ENCODE assay signal across 1 cellular context in the genomic region with DNA sequence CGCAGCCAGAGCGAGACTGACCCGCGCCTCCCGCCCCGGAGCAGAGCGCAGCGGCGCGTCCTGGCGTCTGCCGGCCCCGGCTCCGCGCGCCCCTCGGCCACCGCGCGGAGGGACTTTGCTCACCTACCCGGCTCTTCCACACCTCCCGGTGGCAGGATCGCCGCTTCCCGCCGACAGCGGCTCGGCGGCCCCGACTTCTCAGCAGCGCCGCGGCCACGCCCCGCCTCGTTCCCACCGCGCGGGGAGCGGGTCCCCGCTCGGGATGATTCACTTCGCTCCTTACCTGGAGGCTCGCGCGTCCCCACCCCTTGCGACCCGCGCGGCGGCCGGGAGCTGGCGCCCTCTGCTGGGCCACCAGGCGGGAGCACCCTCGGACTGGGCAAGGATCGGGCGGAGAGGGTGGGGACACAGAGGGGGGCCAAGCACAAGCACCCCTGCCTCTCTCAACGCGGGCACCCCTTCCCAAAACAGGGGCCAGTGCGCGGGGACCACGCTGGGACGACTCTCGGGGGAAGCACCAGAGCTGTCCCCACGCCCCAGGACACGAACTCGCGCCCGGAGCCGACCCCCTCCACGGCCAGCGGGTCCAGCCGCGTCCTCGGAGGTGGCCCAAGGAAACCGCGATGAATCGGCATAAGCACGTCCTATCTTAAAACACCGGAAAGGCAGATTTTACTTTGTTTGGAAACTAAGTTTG.
TF ChIP-seq lines count a peak whose summit lies in the region.

No MANE protein-coding gene starts in this region.

TF ChIP-seq in WTC11, 78 proteins besides CTCF, POLR2A, EP300 and RAD21 (continued from another document):
- TF ChIP-seq, protein P1, sequence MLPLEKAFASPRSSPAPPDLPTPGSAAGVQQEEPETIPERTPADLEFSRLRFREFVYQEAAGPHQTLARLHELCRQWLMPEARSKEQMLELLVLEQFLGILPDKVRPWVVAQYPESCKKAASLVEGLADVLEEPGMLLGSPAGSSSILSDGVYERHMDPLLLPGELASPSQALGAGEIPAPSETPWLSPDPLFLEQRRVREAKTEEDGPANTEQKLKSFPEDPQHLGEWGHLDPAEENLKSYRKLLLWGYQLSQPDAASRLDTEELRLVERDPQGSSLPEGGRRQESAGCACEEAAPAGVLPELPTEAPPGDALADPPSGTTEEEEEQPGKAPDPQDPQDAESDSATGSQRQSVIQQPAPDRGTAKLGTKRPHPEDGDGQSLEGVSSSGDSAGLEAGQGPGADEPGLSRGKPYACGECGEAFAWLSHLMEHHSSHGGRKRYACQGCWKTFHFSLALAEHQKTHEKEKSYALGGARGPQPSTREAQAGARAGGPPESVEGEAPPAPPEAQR (CRISPR knock-in tag; IDR thresholded peaks at IDR 0.05), result no peak
- no peak for TF ChIP-seq ZBTB21 (CRISPR knock-in tag; IDR thresholded peaks at IDR 0.05; ENCODE audit: borderline replicate concordance)
- TF ChIP-seq, protein P2, sequence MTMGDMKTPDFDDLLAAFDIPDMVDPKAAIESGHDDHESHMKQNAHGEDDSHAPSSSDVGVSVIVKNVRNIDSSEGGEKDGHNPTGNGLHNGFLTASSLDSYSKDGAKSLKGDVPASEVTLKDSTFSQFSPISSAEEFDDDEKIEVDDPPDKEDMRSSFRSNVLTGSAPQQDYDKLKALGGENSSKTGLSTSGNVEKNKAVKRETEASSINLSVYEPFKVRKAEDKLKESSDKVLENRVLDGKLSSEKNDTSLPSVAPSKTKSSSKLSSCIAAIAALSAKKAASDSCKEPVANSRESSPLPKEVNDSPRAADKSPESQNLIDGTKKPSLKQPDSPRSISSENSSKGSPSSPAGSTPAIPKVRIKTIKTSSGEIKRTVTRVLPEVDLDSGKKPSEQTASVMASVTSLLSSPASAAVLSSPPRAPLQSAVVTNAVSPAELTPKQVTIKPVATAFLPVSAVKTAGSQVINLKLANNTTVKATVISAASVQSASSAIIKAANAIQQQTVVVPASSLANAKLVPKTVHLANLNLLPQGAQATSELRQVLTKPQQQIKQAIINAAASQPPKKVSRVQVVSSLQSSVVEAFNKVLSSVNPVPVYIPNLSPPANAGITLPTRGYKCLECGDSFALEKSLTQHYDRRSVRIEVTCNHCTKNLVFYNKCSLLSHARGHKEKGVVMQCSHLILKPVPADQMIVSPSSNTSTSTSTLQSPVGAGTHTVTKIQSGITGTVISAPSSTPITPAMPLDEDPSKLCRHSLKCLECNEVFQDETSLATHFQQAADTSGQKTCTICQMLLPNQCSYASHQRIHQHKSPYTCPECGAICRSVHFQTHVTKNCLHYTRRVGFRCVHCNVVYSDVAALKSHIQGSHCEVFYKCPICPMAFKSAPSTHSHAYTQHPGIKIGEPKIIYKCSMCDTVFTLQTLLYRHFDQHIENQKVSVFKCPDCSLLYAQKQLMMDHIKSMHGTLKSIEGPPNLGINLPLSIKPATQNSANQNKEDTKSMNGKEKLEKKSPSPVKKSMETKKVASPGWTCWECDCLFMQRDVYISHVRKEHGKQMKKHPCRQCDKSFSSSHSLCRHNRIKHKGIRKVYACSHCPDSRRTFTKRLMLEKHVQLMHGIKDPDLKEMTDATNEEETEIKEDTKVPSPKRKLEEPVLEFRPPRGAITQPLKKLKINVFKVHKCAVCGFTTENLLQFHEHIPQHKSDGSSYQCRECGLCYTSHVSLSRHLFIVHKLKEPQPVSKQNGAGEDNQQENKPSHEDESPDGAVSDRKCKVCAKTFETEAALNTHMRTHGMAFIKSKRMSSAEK (CRISPR knock-in tag; IDR thresholded peaks at IDR 0.05; ENCODE audit: borderline replicate concordance), result no peak
- TF ChIP-seq CREB1 (CRISPR knock-in tag; IDR thresholded peaks at IDR 0.05), result no peak
- TF ChIP-seq, protein P3, sequence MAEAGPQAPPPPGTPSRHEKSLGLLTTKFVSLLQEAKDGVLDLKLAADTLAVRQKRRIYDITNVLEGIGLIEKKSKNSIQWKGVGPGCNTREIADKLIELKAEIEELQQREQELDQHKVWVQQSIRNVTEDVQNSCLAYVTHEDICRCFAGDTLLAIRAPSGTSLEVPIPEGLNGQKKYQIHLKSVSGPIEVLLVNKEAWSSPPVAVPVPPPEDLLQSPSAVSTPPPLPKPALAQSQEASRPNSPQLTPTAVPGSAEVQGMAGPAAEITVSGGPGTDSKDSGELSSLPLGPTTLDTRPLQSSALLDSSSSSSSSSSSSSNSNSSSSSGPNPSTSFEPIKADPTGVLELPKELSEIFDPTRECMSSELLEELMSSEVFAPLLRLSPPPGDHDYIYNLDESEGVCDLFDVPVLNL (CRISPR knock-in tag; IDR thresholded peaks at IDR 0.05; ENCODE audit: borderline replicate concordance, low read depth), result no peak
- TF ChIP-seq, protein P4, sequence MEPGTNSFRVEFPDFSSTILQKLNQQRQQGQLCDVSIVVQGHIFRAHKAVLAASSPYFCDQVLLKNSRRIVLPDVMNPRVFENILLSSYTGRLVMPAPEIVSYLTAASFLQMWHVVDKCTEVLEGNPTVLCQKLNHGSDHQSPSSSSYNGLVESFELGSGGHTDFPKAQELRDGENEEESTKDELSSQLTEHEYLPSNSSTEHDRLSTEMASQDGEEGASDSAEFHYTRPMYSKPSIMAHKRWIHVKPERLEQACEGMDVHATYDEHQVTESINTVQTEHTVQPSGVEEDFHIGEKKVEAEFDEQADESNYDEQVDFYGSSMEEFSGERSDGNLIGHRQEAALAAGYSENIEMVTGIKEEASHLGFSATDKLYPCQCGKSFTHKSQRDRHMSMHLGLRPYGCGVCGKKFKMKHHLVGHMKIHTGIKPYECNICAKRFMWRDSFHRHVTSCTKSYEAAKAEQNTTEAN (CRISPR knock-in tag; IDR thresholded peaks at IDR 0.05), result no peak
- TF ChIP-seq MYBL2 (CRISPR knock-in tag; IDR thresholded peaks at IDR 0.05), result 0 out of 2 replicates have a peak, but pooled peaks have one; percentile 58
- TF ChIP-seq, protein P5, sequence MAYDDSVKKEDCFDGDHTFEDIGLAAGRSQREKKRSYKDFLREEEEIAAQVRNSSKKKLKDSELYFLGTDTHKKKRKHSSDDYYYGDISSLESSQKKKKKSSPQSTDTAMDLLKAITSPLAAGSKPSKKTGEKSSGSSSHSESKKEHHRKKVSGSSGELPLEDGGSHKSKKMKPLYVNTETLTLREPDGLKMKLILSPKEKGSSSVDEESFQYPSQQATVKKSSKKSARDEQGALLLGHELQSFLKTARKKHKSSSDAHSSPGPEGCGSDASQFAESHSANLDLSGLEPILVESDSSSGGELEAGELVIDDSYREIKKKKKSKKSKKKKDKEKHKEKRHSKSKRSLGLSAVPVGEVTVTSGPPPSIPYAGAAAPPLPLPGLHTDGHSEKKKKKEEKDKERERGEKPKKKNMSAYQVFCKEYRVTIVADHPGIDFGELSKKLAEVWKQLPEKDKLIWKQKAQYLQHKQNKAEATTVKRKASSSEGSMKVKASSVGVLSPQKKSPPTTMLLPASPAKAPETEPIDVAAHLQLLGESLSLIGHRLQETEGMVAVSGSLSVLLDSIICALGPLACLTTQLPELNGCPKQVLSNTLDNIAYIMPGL (CRISPR knock-in tag; IDR thresholded peaks at IDR 0.05), result peak; percentile 92
- TF ChIP-seq FOXP1 (CRISPR knock-in tag; IDR thresholded peaks at IDR 0.05; ENCODE audit: borderline replicate concordance), result peak; percentile 62
- TF ChIP-seq SMAD3 (CRISPR knock-in tag; IDR thresholded peaks at IDR 0.05; ENCODE audit: borderline replicate concordance), result no peak
- no peak for TF ChIP-seq NFYB (CRISPR knock-in tag; conservative IDR thresholded peaks at IDR 0.05; ENCODE audit: low read depth)
- peak; percentile 42 for TF ChIP-seq SP1 (CRISPR knock-in tag; conservative IDR thresholded peaks at IDR 0.05)
- no peak for TF ChIP-seq ELF4 (CRISPR knock-in tag; IDR thresholded peaks at IDR 0.05; ENCODE audit: low read depth)
- TF ChIP-seq, protein P6, sequence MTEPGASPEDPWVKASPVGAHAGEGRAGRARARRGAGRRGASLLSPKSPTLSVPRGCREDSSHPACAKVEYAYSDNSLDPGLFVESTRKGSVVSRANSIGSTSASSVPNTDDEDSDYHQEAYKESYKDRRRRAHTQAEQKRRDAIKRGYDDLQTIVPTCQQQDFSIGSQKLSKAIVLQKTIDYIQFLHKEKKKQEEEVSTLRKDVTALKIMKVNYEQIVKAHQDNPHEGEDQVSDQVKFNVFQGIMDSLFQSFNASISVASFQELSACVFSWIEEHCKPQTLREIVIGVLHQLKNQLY (CRISPR knock-in tag; IDR thresholded peaks at IDR 0.05), result no peak
- TF ChIP-seq, protein P7, sequence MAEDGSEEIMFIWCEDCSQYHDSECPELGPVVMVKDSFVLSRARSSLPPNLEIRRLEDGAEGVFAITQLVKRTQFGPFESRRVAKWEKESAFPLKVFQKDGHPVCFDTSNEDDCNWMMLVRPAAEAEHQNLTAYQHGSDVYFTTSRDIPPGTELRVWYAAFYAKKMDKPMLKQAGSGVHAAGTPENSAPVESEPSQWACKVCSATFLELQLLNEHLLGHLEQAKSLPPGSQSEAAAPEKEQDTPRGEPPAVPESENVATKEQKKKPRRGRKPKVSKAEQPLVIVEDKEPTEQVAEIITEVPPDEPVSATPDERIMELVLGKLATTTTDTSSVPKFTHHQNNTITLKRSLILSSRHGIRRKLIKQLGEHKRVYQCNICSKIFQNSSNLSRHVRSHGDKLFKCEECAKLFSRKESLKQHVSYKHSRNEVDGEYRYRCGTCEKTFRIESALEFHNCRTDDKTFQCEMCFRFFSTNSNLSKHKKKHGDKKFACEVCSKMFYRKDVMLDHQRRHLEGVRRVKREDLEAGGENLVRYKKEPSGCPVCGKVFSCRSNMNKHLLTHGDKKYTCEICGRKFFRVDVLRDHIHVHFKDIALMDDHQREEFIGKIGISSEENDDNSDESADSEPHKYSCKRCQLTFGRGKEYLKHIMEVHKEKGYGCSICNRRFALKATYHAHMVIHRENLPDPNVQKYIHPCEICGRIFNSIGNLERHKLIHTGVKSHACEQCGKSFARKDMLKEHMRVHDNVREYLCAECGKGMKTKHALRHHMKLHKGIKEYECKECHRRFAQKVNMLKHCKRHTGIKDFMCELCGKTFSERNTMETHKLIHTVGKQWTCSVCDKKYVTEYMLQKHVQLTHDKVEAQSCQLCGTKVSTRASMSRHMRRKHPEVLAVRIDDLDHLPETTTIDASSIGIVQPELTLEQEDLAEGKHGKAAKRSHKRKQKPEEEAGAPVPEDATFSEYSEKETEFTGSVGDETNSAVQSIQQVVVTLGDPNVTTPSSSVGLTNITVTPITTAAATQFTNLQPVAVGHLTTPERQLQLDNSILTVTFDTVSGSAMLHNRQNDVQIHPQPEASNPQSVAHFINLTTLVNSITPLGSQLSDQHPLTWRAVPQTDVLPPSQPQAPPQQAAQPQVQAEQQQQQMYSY (CRISPR knock-in tag; IDR thresholded peaks at IDR 0.05), result no peak
- TF ChIP-seq, protein P8, sequence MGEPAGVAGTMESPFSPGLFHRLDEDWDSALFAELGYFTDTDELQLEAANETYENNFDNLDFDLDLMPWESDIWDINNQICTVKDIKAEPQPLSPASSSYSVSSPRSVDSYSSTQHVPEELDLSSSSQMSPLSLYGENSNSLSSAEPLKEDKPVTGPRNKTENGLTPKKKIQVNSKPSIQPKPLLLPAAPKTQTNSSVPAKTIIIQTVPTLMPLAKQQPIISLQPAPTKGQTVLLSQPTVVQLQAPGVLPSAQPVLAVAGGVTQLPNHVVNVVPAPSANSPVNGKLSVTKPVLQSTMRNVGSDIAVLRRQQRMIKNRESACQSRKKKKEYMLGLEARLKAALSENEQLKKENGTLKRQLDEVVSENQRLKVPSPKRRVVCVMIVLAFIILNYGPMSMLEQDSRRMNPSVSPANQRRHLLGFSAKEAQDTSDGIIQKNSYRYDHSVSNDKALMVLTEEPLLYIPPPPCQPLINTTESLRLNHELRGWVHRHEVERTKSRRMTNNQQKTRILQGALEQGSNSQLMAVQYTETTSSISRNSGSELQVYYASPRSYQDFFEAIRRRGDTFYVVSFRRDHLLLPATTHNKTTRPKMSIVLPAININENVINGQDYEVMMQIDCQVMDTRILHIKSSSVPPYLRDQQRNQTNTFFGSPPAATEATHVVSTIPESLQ (CRISPR knock-in tag; IDR thresholded peaks at IDR 0.05), result no peak
- TF ChIP-seq, protein P9, sequence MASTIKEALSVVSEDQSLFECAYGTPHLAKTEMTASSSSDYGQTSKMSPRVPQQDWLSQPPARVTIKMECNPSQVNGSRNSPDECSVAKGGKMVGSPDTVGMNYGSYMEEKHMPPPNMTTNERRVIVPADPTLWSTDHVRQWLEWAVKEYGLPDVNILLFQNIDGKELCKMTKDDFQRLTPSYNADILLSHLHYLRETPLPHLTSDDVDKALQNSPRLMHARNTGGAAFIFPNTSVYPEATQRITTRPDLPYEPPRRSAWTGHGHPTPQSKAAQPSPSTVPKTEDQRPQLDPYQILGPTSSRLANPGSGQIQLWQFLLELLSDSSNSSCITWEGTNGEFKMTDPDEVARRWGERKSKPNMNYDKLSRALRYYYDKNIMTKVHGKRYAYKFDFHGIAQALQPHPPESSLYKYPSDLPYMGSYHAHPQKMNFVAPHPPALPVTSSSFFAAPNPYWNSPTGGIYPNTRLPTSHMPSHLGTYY (CRISPR knock-in tag; IDR thresholded peaks at IDR 0.05), result no peak
- TF ChIP-seq, protein P10, sequence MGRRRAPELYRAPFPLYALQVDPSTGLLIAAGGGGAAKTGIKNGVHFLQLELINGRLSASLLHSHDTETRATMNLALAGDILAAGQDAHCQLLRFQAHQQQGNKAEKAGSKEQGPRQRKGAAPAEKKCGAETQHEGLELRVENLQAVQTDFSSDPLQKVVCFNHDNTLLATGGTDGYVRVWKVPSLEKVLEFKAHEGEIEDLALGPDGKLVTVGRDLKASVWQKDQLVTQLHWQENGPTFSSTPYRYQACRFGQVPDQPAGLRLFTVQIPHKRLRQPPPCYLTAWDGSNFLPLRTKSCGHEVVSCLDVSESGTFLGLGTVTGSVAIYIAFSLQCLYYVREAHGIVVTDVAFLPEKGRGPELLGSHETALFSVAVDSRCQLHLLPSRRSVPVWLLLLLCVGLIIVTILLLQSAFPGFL (CRISPR knock-in tag; IDR thresholded peaks at IDR 0.05; ENCODE audit: borderline replicate concordance), result no peak
- TF ChIP-seq ESRRA (CRISPR knock-in tag; IDR thresholded peaks at IDR 0.05; ENCODE audit: borderline replicate concordance), result no peak
- no peak for TF ChIP-seq NFATC4 (CRISPR knock-in tag; IDR thresholded peaks at IDR 0.05)
- TF ChIP-seq ZNF121 (CRISPR knock-in tag; IDR thresholded peaks at IDR 0.05), result no peak
- TF ChIP-seq KAT7 (CRISPR knock-in tag; IDR thresholded peaks at IDR 0.05; ENCODE audit: borderline replicate concordance), result peak; percentile 50; the same call in 1 of the 2 replicates
- no peak for TF ChIP-seq SMAD4 (CRISPR knock-in tag; IDR thresholded peaks at IDR 0.05)
- TF ChIP-seq ZNF219 (CRISPR knock-in tag; IDR thresholded peaks at IDR 0.05; ENCODE audit: borderline replicate concordance), result 0 out of 2 replicates have a peak, but pooled peaks have one; percentile 15
TF ChIP-seq in WTC11: peak in this region for 13.
